ENCODE assay signal across 27 cellular contexts in genomic region chr14:97791072-97791471, GRCh38.
"Had no signal": no experiment of that assay in that cellular context is flagged by ENCODE, and none has a peak within 500 bp of the region (broad histone marks: within the 10 kb centered on the region; RNA-seq: fewer than 3 reads in every experiment).

No MANE protein-coding gene starts in this region.

- H3K27ac ChIP-seq: stomach, suprapubic skin, testis, thoracic aorta, thyroid gland, tibial artery, tibial nerve, transverse colon, upper lobe of left lung, upper lobe of right lung, uterus, vagina had no signal

- H3K27me3 ChIP-seq: stomach, suprapubic skin, testis, thyroid gland, tibial artery, tibial nerve, transverse colon, upper lobe of left lung, upper lobe of right lung, uterus, vagina had no signal

- H3K36me3 ChIP-seq: stomach, suprapubic skin, thoracic aorta, thyroid gland, tibial artery, tibial nerve, transverse colon, upper lobe of left lung, upper lobe of right lung, uterus, vagina had no signal

- H3K9me3 ChIP-seq: stomach, suprapubic skin, testis, thoracic aorta, thyroid gland, tibial artery, tibial nerve, transverse colon, upper lobe of left lung, upper lobe of right lung, uterus, vagina had no signal

- H3K9me3 Mint-ChIP-seq: stimulated activated effector memory CD8-positive, alpha-beta T cell treated with anti-CD3 and anti-CD28 coated beads, Interleukin-12 subunit alpha, Interleukin-12 subunit beta, amount 100 ng/mL, for 72 hours; stimulated activated naive B cell treated with anti-CD40 and anti-IgM and Interleukin-4, amounts not matched to agents 10 μg/mL and 1 μg/mL and 100 μg/mL, for 72 hours; stimulated activated naive CD8-positive, alpha-beta T cell treated with anti-CD3 and anti-CD28 coated beads, Interleukin-15, amount 100 ng/mL, for 72 hours; stimulated activated naive CD8-positive, alpha-beta T cell treated with anti-CD3 and anti-CD28 coated beads, Interleukin-15, Interleukin-2, amounts not matched to agents 100 ng/mL and 50 ng/mL, for 24 hours; type B pancreatic cell had no signal

- ATAC-seq: stimulated activated effector memory CD8-positive, alpha-beta T cell treated with anti-CD3 and anti-CD28 coated beads, Interleukin-12 subunit alpha, Interleukin-12 subunit beta, amount 100 ng/mL, for 72 hours; stimulated activated memory B cell treated with anti-CD40 and anti-IgM and Interleukin-4, amounts not matched to agents 10 μg/mL and 1 μg/mL and 100 μg/mL, for 72 hours; stimulated activated naive B cell treated with anti-CD40 and anti-IgM and Interleukin-4, amounts not matched to agents 10 μg/mL and 1 μg/mL and 100 μg/mL, for 72 hours; stimulated activated naive CD8-positive, alpha-beta T cell treated with anti-CD3 and anti-CD28 coated beads, Interleukin-15, amount 100 ng/mL, for 72 hours; stimulated activated naive CD8-positive, alpha-beta T cell treated with anti-CD3 and anti-CD28 coated beads, Interleukin-15, Interleukin-2, amounts not matched to agents 100 U/mL and 50 U/mL, for 24 hours had no signal

- H3K4me3 ChIP-seq: stomach, suprapubic skin, testis, thoracic aorta, thyroid gland, tibial artery, tibial nerve, transverse colon, upper lobe of left lung, upper lobe of right lung, uterus, vagina had no signal

- H3K4me1 Mint-ChIP-seq: stimulated activated memory B cell treated with anti-CD40 and anti-IgM and Interleukin-4, amounts not matched to agents 10 μg/mL and 1 μg/mL and 100 μg/mL, for 72 hours; stimulated activated naive B cell treated with anti-CD40 and anti-IgM and Interleukin-4, amounts not matched to agents 10 μg/mL and 1 μg/mL and 100 μg/mL, for 72 hours; stimulated activated naive CD8-positive, alpha-beta T cell treated with anti-CD3 and anti-CD28 coated beads, Interleukin-15, amount 100 ng/mL, for 72 hours had no signal

- H3K27ac Mint-ChIP-seq: stimulated activated effector memory CD8-positive, alpha-beta T cell treated with anti-CD3 and anti-CD28 coated beads, Interleukin-12 subunit alpha, Interleukin-12 subunit beta, amount 100 ng/mL, for 72 hours; stimulated activated memory B cell treated with anti-CD40 and anti-IgM and Interleukin-4, amounts not matched to agents 10 μg/mL and 1 μg/mL and 100 μg/mL, for 72 hours; stimulated activated naive B cell treated with anti-CD40 and anti-IgM and Interleukin-4, amounts not matched to agents 10 μg/mL and 1 μg/mL and 100 μg/mL, for 72 hours; stimulated activated naive CD8-positive, alpha-beta T cell treated with anti-CD3 and anti-CD28 coated beads, Interleukin-15, amount 100 ng/mL, for 72 hours; stimulated activated naive CD8-positive, alpha-beta T cell treated with anti-CD3 and anti-CD28 coated beads, Interleukin-15, Interleukin-2, amounts not matched to agents 100 ng/mL and 50 ng/mL, for 24 hours; type B pancreatic cell had no signal

- H3K4me1 ChIP-seq: stomach, suprapubic skin, testis, thyroid gland, tibial artery, tibial nerve, transverse colon, upper lobe of left lung, upper lobe of right lung, uterus, vagina had no signal

- H3K4me3 Mint-ChIP-seq: stimulated activated effector memory CD8-positive, alpha-beta T cell treated with anti-CD3 and anti-CD28 coated beads, Interleukin-12 subunit alpha, Interleukin-12 subunit beta, amount 100 ng/mL, for 72 hours; stimulated activated memory B cell treated with anti-CD40 and anti-IgM and Interleukin-4, amounts not matched to agents 10 μg/mL and 1 μg/mL and 100 μg/mL, for 72 hours; stimulated activated naive B cell treated with anti-CD40 and anti-IgM and Interleukin-4, amounts not matched to agents 10 μg/mL and 1 μg/mL and 100 μg/mL, for 72 hours; stimulated activated naive CD8-positive, alpha-beta T cell treated with anti-CD3 and anti-CD28 coated beads, Interleukin-15, amount 100 ng/mL, for 72 hours; stimulated activated naive CD8-positive, alpha-beta T cell treated with anti-CD3 and anti-CD28 coated beads, Interleukin-15, Interleukin-2, amounts not matched to agents 100 ng/mL and 50 ng/mL, for 24 hours; type B pancreatic cell had no signal

- H3K27me3 Mint-ChIP-seq: stimulated activated memory B cell treated with anti-CD40 and anti-IgM and Interleukin-4, amounts not matched to agents 10 μg/mL and 1 μg/mL and 100 μg/mL, for 72 hours; stimulated activated naive B cell treated with anti-CD40 and anti-IgM and Interleukin-4, amounts not matched to agents 10 μg/mL and 1 μg/mL and 100 μg/mL, for 72 hours; stimulated activated naive CD8-positive, alpha-beta T cell treated with anti-CD3 and anti-CD28 coated beads, Interleukin-15, amount 100 ng/mL, for 72 hours; stimulated activated naive CD8-positive, alpha-beta T cell treated with anti-CD3 and anti-CD28 coated beads, Interleukin-15, Interleukin-2, amounts not matched to agents 100 ng/mL and 50 ng/mL, for 24 hours; type B pancreatic cell had no signal

- DNase-seq: stimulated activated CD4-positive, alpha-beta T cell treated with anti-CD3 and anti-CD28 coated beads, Interleukin-2, amount 100 ng/mL, for 48 hours; stimulated activated CD4-positive, alpha-beta T cell treated with anti-CD3 and anti-CD28 coated beads, Interleukin-4, amount 100 ng/mL, for 1 hour; stimulated activated CD4-positive, alpha-beta T cell treated with anti-CD3 and anti-CD28 coated beads, Interleukin-4, amount 100 ng/mL, for 24 hours; stimulated activated CD4-positive, alpha-beta T cell treated with anti-CD3 and anti-CD28 coated beads, Interleukin-4, amount 100 ng/mL, for 4 hours; stimulated activated CD8-positive, alpha-beta memory T cell treated with anti-CD3 and anti-CD28 coated beads, Interleukin-4, amount 100 ng/mL, for 48 hours; stimulated activated naive B cell treated with anti-CD40 and anti-IgM and Interleukin-4, amounts not matched to agents 10 μg/mL and 1 μg/mL and 100 μg/mL, for 72 hours; stimulated activated naive CD4-positive, alpha-beta T cell; stimulated activated naive CD4-positive, alpha-beta T cell treated with Interleukin-2 at 50 U/mL for 16 hours; stimulated activated naive CD8-positive, alpha-beta T cell treated with anti-CD3 and anti-CD28 coated beads, Interleukin-15, amount 100 ng/mL, for 72 hours; stimulated activated naive CD8-positive, alpha-beta T cell treated with anti-CD3 and anti-CD28 coated beads, Interleukin-15, Interleukin-2, amounts not matched to agents 100 U/mL and 50 U/mL, for 24 hours; stomach; substantia nigra; testis; thyroid gland; tibial artery; transverse colon; upper lobe of left lung; upper lobe of right lung; uterus had no signal

- H3K36me3 Mint-ChIP-seq: stimulated activated effector memory CD8-positive, alpha-beta T cell treated with anti-CD3 and anti-CD28 coated beads, Interleukin-12 subunit alpha, Interleukin-12 subunit beta, amount 100 ng/mL, for 72 hours; stimulated activated memory B cell treated with anti-CD40 and anti-IgM and Interleukin-4, amounts not matched to agents 10 μg/mL and 1 μg/mL and 100 μg/mL, for 72 hours; stimulated activated naive B cell treated with anti-CD40 and anti-IgM and Interleukin-4, amounts not matched to agents 10 μg/mL and 1 μg/mL and 100 μg/mL, for 72 hours; type B pancreatic cell had no signal
